Comparison of ENCODE assay signal across 1 cellular context in genomic region chr11:44281151-44281550, GRCh38.
TF ChIP-seq lines count a peak whose summit lies in the region.

No MANE protein-coding gene starts in this region.

TF ChIP-seq in HEK293, 187 proteins besides CTCF, POLR2A, EP300 and RAD21 (continued from another document):
- TF ChIP-seq HIC1 (tag by site-specific recombination; IDR thresholded peaks at IDR 0.05) (no peak), ZNF521 (tag by site-specific recombination; IDR thresholded peaks at IDR 0.05) (no peak), ZNF76 (tag by site-specific recombination; IDR thresholded peaks at IDR 0.05; ENCODE audit: borderline replicate concordance, low read depth) (no peak)
